ENCODE assay signal across 7 cellular contexts in the genomic region with DNA sequence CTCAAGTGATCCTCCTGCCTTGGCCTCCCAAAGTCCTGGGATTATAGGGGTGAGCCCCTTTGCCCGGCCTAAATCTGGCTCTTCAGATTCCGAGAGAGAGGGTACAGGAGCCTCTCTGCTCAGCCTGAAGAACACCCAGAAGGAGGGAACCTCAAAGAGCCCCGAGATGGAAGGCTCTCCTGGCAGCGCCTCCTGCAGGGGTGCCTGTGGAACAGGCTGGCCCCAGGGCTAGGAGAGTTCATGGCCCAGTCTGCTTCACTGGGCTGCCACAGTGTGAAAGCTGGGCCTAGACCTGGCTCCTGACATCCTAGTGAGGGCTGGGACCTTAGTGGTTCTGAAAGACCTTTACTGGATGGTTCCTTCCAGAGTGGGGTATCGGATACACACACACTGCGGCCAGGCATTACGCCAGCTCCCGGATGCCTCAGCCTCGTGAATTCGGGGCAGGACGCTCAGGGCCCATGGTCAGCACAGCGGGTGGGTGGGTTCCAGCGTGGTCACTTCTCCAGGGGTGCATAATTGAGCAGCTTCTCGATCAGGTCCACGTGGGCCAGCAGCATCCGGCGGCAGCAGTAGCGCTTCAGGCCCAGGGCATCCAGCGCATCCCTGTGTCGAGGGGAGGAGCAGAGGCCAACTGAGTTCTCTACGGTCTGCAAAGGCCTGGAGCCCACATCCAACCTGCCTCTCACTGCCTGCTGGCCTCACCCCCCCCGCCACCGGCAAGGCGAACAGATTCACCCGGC. TPM values are rescaled to one million over a fixed set of nuclear protein-coding genes. Genes with fewer than 3 reads are reported as not detected.
DNase-seq lines count a peak whose midpoint lies in the region; TF ChIP-seq lines count a peak whose summit lies in the region.

No MANE protein-coding gene starts in this region.

- H3K4ac ChIP-seq in neuronal stem cell (ENCODE audit: low read length) = no peak overlapping the region

- no peak overlapping the region for H3K4me2 ChIP-seq in neuronal stem cell (ENCODE audit: insufficient read depth, low read length, poor library complexity, severe bottlenecking)

- H3K27ac ChIP-seq in brain microvascular endothelial cell = no peak overlapping the region
- no peak overlapping the region for H3K27ac ChIP-seq in neuronal stem cell (replicated peaks; ENCODE audit: low read length)

- H2AK5ac ChIP-seq in neuronal stem cell (ENCODE audit: low read depth, low read length) = peak overlapping the region; percentile 68

- peaks cover 25% of the 10 kb centered on the region for H3K36me3 ChIP-seq in GM06990 (ENCODE audit: control insufficient read depth, insufficient read depth, low read length)
- peaks cover 69% of the 10 kb centered on the region for H3K36me3 ChIP-seq in MG63
- H3K36me3 ChIP-seq in brain microvascular endothelial cell (replicated peaks) = peaks cover 50% of the 10 kb centered on the region
- H3K36me3 ChIP-seq in neuronal stem cell (replicated peaks in 1 of 2; ENCODE audit: control insufficient read depth in 2 of 2, insufficient read depth in 2 of 2, low read length in 2 of 2) = peaks cover 48 to 58% of the 10 kb centered on the region in 2 donors

- H3K9me3 ChIP-seq in MG63 (no peaks in the 10 kb centered on the region), neuronal stem cell (replicated peaks in 1 of 2; ENCODE audit: control insufficient read depth in 2 of 2, insufficient read depth in 1 of 2, low read depth in 1 of 2, low read length in 2 of 2) (no peaks in the 10 kb centered on the region)

- H3K14ac ChIP-seq in neuronal stem cell (ENCODE audit: low read length) = no peak overlapping the region

- H3K23ac ChIP-seq in neuronal stem cell (ENCODE audit: low read depth, low read length, poor library complexity) = peak overlapping the region; percentile 8

- peaks cover 33% of the 10 kb centered on the region for H3K79me1 ChIP-seq in neuronal stem cell (ENCODE audit: low read depth, low read length)

- no peak overlapping the region for H2BK5ac ChIP-seq in neuronal stem cell (ENCODE audit: low read length)

- in situ Hi-C loops in brain microvascular endothelial cell (cut with HindIII; ENCODE audit: low pct_ligation_motif_present, low sequenced_read_pairs) = no loop called here

- no peak overlapping the region for H2BK120ac ChIP-seq in neuronal stem cell (ENCODE audit: low read depth, low read length)

- DNase-seq in GM06990 (ENCODE audit: extremely low read depth, insufficient read length) = no peak
- peak; percentile 58 for DNase-seq in MG63
- no peak for DNase-seq in brain microvascular endothelial cell
- DNase-seq in neuronal stem cell (ENCODE audit: low spot score) = no peak
- DNase-seq in DMS79 (lab: John Stamatoyannopoulos, UW) = no peak
- no peak for DNase-seq in DMS 273 treated with DMSO at 0.1 percent for 48 hours (lab: John Stamatoyannopoulos, UW)
- DNase-seq in hepatic stellate cell (ENCODE audit: low spot score) = no peak

- peak overlapping the region; percentile 70 for H3K9ac ChIP-seq in neuronal stem cell (ENCODE audit: low read depth, low read length, poor library complexity)

- peaks cover 16% of the 10 kb centered on the region in 2 donors for H3K4me1 ChIP-seq in neuronal stem cell (ENCODE audit: control insufficient read depth in 2 of 2, insufficient read depth in 1 of 2, low read depth in 1 of 2, low read length in 2 of 2)

- H2AFZ ChIP-seq in neuronal stem cell (ENCODE audit: low read length) = no peak overlapping the region

- H3K27me3 ChIP-seq in GM06990 (replicated peaks; ENCODE audit: control insufficient read depth, insufficient read depth, low read length) (no peaks in the 10 kb centered on the region), MG63 (no peaks in the 10 kb centered on the region), brain microvascular endothelial cell (replicated peaks) (no peaks in the 10 kb centered on the region), neuronal stem cell (ENCODE audit: control insufficient read depth in 3 of 3, insufficient read depth in 3 of 3, low read depth in 1 of 3, low read length in 3 of 3) (no peaks in the 10 kb centered on the region)

- no peak overlapping the region for H2BK15ac ChIP-seq in neuronal stem cell (ENCODE audit: low read length)

- no peak overlapping the region for H4K91ac ChIP-seq in neuronal stem cell (ENCODE audit: low read depth, low read length, poor library complexity)

- H3K4me3 ChIP-seq in GM06990 (replicated peaks; ENCODE audit: low read depth, low read length) (no peak overlapping the region), MG63 (peak overlapping the region; percentile 98), brain microvascular endothelial cell (ENCODE audit: low read depth, low read length) (peak overlapping the region; percentile 91), neuronal stem cell (ENCODE audit: low read length in 2 of 2) (peak overlapping the region in 1 of 2 donors; percentile 96)

- no peak overlapping the region for H4K8ac ChIP-seq in neuronal stem cell (ENCODE audit: low read depth, low read length)

- TF ChIP-seq CTCF in GM06990 (IDR thresholded peaks at IDR 0.05; ENCODE audit: insufficient read depth, low read length, poor library complexity, severe bottlenecking) (peak; percentile 26), brain microvascular endothelial cell (IDR thresholded peaks at IDR 0.05; ENCODE audit: low read depth, low read length, missing control alignments) (peak; percentile 60)

- H3K18ac ChIP-seq in neuronal stem cell (ENCODE audit: low read length) = no peak overlapping the region

- no CpG with 5 or more reads among the region's 25 CpGs for WGBS in neuronal stem cell (ENCODE audit: extremely low coverage in 2 of 2, insufficient read length in 2 of 2, insufficient replicate concordance in 1 of 2), 2 donors

- peak overlapping the region; percentile 58 for H2BK12ac ChIP-seq in neuronal stem cell (ENCODE audit: low read length)

RNA-seq across cellular contexts. Expression of gene POLR2L, which starts 2.3 kb away (rescaled TPM):
- 9.7 and 190 TPM in 2 replicates for total RNA-seq in MG63 (2014; rRNA removed; shearing (Covaris generic); ENCODE audit: low replicate concordance)
- polyA plus RNA-seq in neuronal stem cell (2013, experiment 1 of 2) = 129 TPM
- 129 TPM for polyA plus RNA-seq in neuronal stem cell (2013, experiment 2 of 2)

RNA-seq across cellular contexts. Expression of gene TSPAN4, which starts 2.6 kb away (rescaled TPM):
- 222 and 399 TPM in 2 replicates for total RNA-seq in MG63 (2014; rRNA removed; shearing (Covaris generic); ENCODE audit: low replicate concordance)
- polyA plus RNA-seq in neuronal stem cell (2013, experiment 1 of 2) = 39.4 TPM
- 35.6 TPM for polyA plus RNA-seq in neuronal stem cell (2013, experiment 2 of 2)

RNA-seq across cellular contexts. Expression of gene CD151, which starts 7.3 kb away (rescaled TPM):
- 1,173 and 1,451 TPM in 2 replicates for total RNA-seq in MG63 (2014; rRNA removed; shearing (Covaris generic); ENCODE audit: low replicate concordance)
- 74.1 TPM for polyA plus RNA-seq in neuronal stem cell (2013, experiment 1 of 2)
- 74.3 TPM for polyA plus RNA-seq in neuronal stem cell (2013, experiment 2 of 2)

RNA-seq across cellular contexts. Expression of gene CRACR2B, which starts 12.3 kb away (rescaled TPM):
- total RNA-seq in MG63 (2014; rRNA removed; shearing (Covaris generic); ENCODE audit: low replicate concordance) = not detected in 2 replicates
- polyA plus RNA-seq in neuronal stem cell (2013, experiment 1 of 2) = 12.4 TPM
- 11.8 TPM for polyA plus RNA-seq in neuronal stem cell (2013, experiment 2 of 2)

RNA-seq across cellular contexts. Expression of gene PNPLA2, which starts 21.3 kb away (rescaled TPM):
- 4.2 and 12.4 TPM in 2 replicates for total RNA-seq in MG63 (2014; rRNA removed; shearing (Covaris generic); ENCODE audit: low replicate concordance)
- 34.4 TPM for polyA plus RNA-seq in neuronal stem cell (2013, experiment 1 of 2)
- polyA plus RNA-seq in neuronal stem cell (2013, experiment 2 of 2) = 33.9 TPM
